Comparison of ENCODE assay signal across 22 cellular contexts in the genomic region with DNA sequence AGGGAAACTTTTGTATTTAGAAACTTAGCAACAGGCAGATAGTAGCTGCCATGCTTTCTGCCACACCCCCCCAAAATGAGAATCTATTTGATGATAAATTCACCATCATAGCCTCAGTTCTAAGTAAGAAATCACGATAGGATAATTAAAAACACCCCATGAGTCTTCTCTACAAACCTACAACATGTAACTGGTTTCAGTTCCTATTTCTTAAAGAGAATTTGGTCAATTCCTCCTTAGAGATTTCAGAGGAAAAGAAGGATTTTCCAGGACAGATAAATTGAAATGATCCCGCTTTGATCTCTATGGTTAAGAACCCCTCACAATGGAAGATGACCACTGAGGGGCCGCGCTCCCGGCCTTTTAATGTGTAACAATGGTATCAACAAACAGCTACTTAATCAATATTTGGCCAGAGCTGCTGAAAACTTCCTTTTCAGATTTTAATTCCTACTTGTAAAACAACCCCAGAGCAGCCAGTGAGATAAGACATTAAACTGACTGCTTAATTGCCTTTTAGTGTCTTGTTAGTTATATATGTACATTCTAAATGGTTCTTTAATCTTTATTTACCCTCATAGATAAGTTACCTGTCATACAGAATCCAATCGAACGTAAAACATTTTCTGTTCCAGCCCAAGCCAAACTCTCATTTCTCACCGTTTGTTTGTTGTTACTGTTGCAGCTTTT. TPM values are rescaled to one million over a fixed set of nuclear protein-coding genes. Genes with fewer than 3 reads are reported as not detected.
"Had no signal": no experiment of that assay in that cellular context is flagged by ENCODE, and none has a peak within 500 bp of the region (broad histone marks: within the 10 kb centered on the region; RNA-seq: fewer than 3 reads in every experiment).

No MANE protein-coding gene starts in this region.

- H3K4me1 ChIP-seq: breast epithelium, prostate gland, right lobe of liver had no signal

- ATAC-seq: activated CD4-positive, alpha-beta T cell treated with anti-CD3 and anti-CD28 coated beads for 36 hours; activated T-cell treated with anti-CD3 and anti-CD28 coated beads, Interleukin-2, amount 50 U/mL, for 4 hours; gastroesophageal sphincter; natural killer cell; right lobe of liver; stimulated activated naive CD8-positive, alpha-beta T cell treated with anti-CD3 and anti-CD28 coated beads, Interleukin-15, amount 100 ng/mL, for 72 hours had no signal

- H3K4me3 ChIP-seq: breast epithelium, gastroesophageal sphincter, prostate gland, right lobe of liver, smooth muscle cell, upper lobe of left lung had no signal

- DNase-seq: activated CD4-positive, alpha-beta memory T cell treated with anti-CD3 and anti-CD28 coated beads for 36 hours; activated CD4-positive, alpha-beta T cell treated with anti-CD3 and anti-CD28 coated beads for 36 hours; activated effector memory CD4-positive, alpha-beta T cell treated with anti-CD3 and anti-CD28 coated beads, Interleukin-2, amount 50 U/mL, for 16 hours; activated T-cell treated with anti-CD3 and anti-CD28 coated beads, Interleukin-2, amount 50 U/mL, for 4 hours; amniotic stem cell; cerebellar nuclear complex; erythroblast; kidney glomerular epithelial cell; mesendoderm; natural killer cell; right lobe of liver; stimulated activated naive CD8-positive, alpha-beta T cell treated with anti-CD3 and anti-CD28 coated beads, Interleukin-15, amount 100 ng/mL, for 72 hours; WERI-Rb-1 had no signal

- H3K4me1 Mint-ChIP-seq: natural killer cell had no signal

- H3K4me3 Mint-ChIP-seq: activated CD4-positive, alpha-beta memory T cell treated with anti-CD3 and anti-CD28 coated beads for 36 hours; activated CD4-positive, alpha-beta T cell treated with anti-CD3 and anti-CD28 coated beads for 36 hours; activated naive CD8-positive, alpha-beta T cell; activated T-cell treated with anti-CD3 and anti-CD28 coated beads, Interleukin-2, amount 50 U/mL, for 4 hours; natural killer cell; stimulated activated naive CD8-positive, alpha-beta T cell treated with anti-CD3 and anti-CD28 coated beads, Interleukin-15, amount 100 ng/mL, for 72 hours had no signal

- H3K36me3 ChIP-seq: breast epithelium, gastroesophageal sphincter, prostate gland, right lobe of liver, upper lobe of left lung, WERI-Rb-1 had no signal

- H3K9me3 Mint-ChIP-seq: activated CD4-positive, alpha-beta memory T cell treated with anti-CD3 and anti-CD28 coated beads for 36 hours; activated T-cell treated with anti-CD3 and anti-CD28 coated beads, Interleukin-2, amount 50 U/mL, for 4 hours; stimulated activated naive CD8-positive, alpha-beta T cell treated with anti-CD3 and anti-CD28 coated beads, Interleukin-15, amount 100 ng/mL, for 72 hours had no signal

- H3K4me2 ChIP-seq: smooth muscle cell had no signal

- H3K36me3 Mint-ChIP-seq: activated CD4-positive, alpha-beta memory T cell treated with anti-CD3 and anti-CD28 coated beads for 36 hours; activated naive CD8-positive, alpha-beta T cell had no signal

- H3K27ac ChIP-seq: breast epithelium, gastroesophageal sphincter, prostate gland, right lobe of liver, upper lobe of left lung, WERI-Rb-1 had no signal

- H3K9me3 ChIP-seq: breast epithelium, gastroesophageal sphincter, prostate gland, right lobe of liver, upper lobe of left lung had no signal

- H3K27ac Mint-ChIP-seq: activated CD4-positive, alpha-beta memory T cell treated with anti-CD3 and anti-CD28 coated beads for 36 hours; activated CD4-positive, alpha-beta T cell treated with anti-CD3 and anti-CD28 coated beads for 36 hours; activated naive CD8-positive, alpha-beta T cell; natural killer cell; stimulated activated naive CD8-positive, alpha-beta T cell treated with anti-CD3 and anti-CD28 coated beads, Interleukin-15, amount 100 ng/mL, for 72 hours had no signal

RNA-seq across cellular contexts. Expression of a gene that starts 10.1 kb away (rescaled TPM):
- total RNA-seq: activated CD4-positive, alpha-beta memory T cell treated with anti-CD3 and anti-CD28 coated beads for 36 hours; activated CD4-positive, alpha-beta T cell treated with anti-CD3 and anti-CD28 coated beads for 36 hours; activated T-cell treated with anti-CD3 and anti-CD28 coated beads, Interleukin-2, amount 50 U/mL, for 4 hours; liver; natural killer cell; omental fat pad; prostate gland; right lobe of liver; T-helper 1 cell treated with Interleukin-12 subunit alpha and Interleukin-12 subunit beta and Interleukin-4 antibody, amounts not matched to agents 30 ng/mL and 1 ng/mL, for 36 hours had no signal
- polyA plus RNA-seq: liver, smooth muscle cell had no signal
